ENCODE assay signal across 9 cellular contexts in the genomic region with DNA sequence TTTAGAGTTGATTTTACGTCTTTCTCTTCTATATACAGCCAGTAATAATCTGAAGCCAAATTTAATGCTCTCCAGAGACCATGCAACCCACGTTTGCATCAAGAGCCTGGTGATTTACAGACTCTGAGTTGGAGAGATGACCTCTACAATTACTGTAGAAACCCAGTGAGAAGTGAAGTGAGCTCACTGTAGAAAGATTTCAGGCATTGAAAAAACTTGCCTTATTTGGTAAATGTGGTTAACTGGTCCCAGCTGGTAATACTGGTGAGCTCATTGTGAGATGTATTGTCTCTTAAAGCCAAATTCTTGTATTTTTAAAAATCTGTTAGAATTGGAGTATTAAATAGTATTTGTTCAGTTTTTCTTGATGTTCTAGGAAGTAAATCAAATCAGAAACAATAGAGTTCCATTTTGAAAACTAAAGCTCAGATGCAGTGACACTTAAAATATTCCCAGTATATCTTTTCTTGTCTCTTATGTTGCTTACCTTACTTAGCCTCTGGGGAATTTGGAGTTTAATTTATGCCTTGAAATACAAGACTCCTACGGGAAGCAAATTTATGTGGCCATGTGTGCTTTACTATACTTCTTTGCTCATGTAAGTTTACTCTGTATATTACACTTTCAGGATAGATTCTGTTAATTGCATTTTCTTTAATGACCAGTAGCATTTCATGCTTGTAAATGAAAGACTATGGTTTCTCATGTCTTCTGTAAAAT.
A peak's percentile ranks its signal among the peaks of the same experiment; 100 is the strongest.
DNase-seq lines count a peak whose midpoint lies in the region; ATAC-seq, FAIRE-seq and TF ChIP-seq lines count a peak whose summit lies in the region.
"Had no signal": no experiment of that assay in that cellular context is flagged by ENCODE, and none has a peak within 500 bp of the region (broad histone marks: within the 10 kb centered on the region; RNA-seq: fewer than 3 reads in every experiment).

No MANE protein-coding gene starts in this region.

- peaks cover 0 to 12% (median 6%) of the 10 kb centered on the region in 8 donors for H3K9me3 ChIP-seq in spleen

- H3K4me1 Mint-ChIP-seq in naive thymus-derived CD8-positive, alpha-beta T cell: no peaks in the 10 kb centered on the region

- ATAC-seq in GM19468 (IDR thresholded peaks at IDR 0.05; ENCODE audit: extremely low read depth, unreplicated experiment) (peak; percentile 61), HG03520 (IDR thresholded peaks at IDR 0.05; ENCODE audit: unreplicated experiment) (peak; percentile 84), sciatic nerve (peak; percentile 89)
- no peak for ATAC-seq in naive thymus-derived CD8-positive, alpha-beta T cell

- H3K27me3 Mint-ChIP-seq in naive thymus-derived CD8-positive, alpha-beta T cell: no peaks in the 10 kb centered on the region

- H3K36me3 ChIP-seq in spleen: no peaks in the 10 kb centered on the region

- no peaks in the 10 kb centered on the region for H3K4me1 ChIP-seq in spleen

- FAIRE-seq in endometrium (lab: Jason Lieb, UNC): peak; percentile 93

- H3K4me3 ChIP-seq in spleen: no peak overlapping the region

- no peak overlapping the region for H3K27ac Mint-ChIP-seq in naive thymus-derived CD8-positive, alpha-beta T cell
- H3K27ac Mint-ChIP-seq: T-helper 1 cell treated with Interleukin-12 subunit alpha and Interleukin-12 subunit beta and Interleukin-4 antibody, amounts not matched to agents 30 μg/mL and 1 μg/mL, for 36 hours had no signal

- H3K27me3 ChIP-seq in spleen (replicated peaks in 1 of 7): no peaks in the 10 kb centered on the region

- TF ChIP-seq POLR2A in spleen (IDR thresholded peaks at IDR 0.05): no peak

- H3K4me3 Mint-ChIP-seq in naive thymus-derived CD8-positive, alpha-beta T cell: no peak overlapping the region
- H3K4me3 Mint-ChIP-seq: T-helper 1 cell treated with Interleukin-12 subunit alpha and Interleukin-12 subunit beta and Interleukin-4 antibody, amounts not matched to agents 30 μg/mL and 1 μg/mL, for 36 hours had no signal

- no peak overlapping the region for H3K27ac ChIP-seq in spleen

- no peak for TF ChIP-seq CTCF in spleen (IDR thresholded peaks at IDR 0.05 in 8 of 11, conservative IDR thresholded peaks at IDR 0.05 in 3 of 11)

- intact Hi-C loops in sciatic nerve (cut with DNase I): no loop called here
- intact Hi-C loops in spleen (cut with DNase I; ENCODE audit: low total_unique reads): no loop called here

- peaks cover 0 to 19% (median 7%) of the 10 kb centered on the region in 9 donors for H3K9me3 Mint-ChIP-seq in naive thymus-derived CD8-positive, alpha-beta T cell
- H3K9me3 Mint-ChIP-seq: T-helper 1 cell treated with Interleukin-12 subunit alpha and Interleukin-12 subunit beta and Interleukin-4 antibody, amounts not matched to agents 30 μg/mL and 1 μg/mL, for 36 hours had no signal

- H3K36me3 Mint-ChIP-seq in naive thymus-derived CD8-positive, alpha-beta T cell: peaks cover 0 to 4% (median 0%) of the 10 kb centered on the region in 3 donors

- no peak for DNase-seq in sciatic nerve (ENCODE audit: low spot score)
- DNase-seq in occipital lobe (lab: John Stamatoyannopoulos, UW): no peak
- DNase-seq in naive thymus-derived CD8-positive, alpha-beta T cell: no peak
- no peak for DNase-seq in NOMO-1 treated with DMSO at 0.1 percent for 48 hours (lab: John Stamatoyannopoulos, UW; ENCODE audit: unreplicated experiment)
- DNase-seq in spleen: no peak

- POLR2A ChIA-PET in naive thymus-derived CD8-positive, alpha-beta T cell (lab: Charles Lee): no interaction called here

- 60 to 75% (median 68%) methylated on average over 3 of the region's 3 CpGs for WGBS in spleen, 5 donors

Comparison
In these comparisons a context has a peak if more than half of its experiments do, and no peak if none do; other contexts are left out.
1. ATAC-seq: peak in GM19468 (single experiment), HG03520 (single experiment) and sciatic nerve (single experiment); none in naive thymus-derived CD8-positive, alpha-beta T cell (0 of 2).